ENCODE assay signal across 12 cellular contexts in genomic region chr6:49937811-49938210, GRCh38. TPM values are rescaled to one million over a fixed set of nuclear protein-coding genes. Genes with fewer than 3 reads are reported as not detected.
"Had no signal": no experiment of that assay in that cellular context is flagged by ENCODE, and none has a peak within 500 bp of the region (broad histone marks: within the 10 kb centered on the region; RNA-seq: fewer than 3 reads in every experiment).

No MANE protein-coding gene starts in this region.

- H3K27ac ChIP-seq: GM23248 had no signal

- H3K4me3 ChIP-seq: GM23248, GM23338, HAP-1 had no signal

- H3K36me3 ChIP-seq: HAP-1 had no signal

- H3K4me2 ChIP-seq: GM23338 had no signal

- H2AFZ ChIP-seq: GM23248, GM23338 had no signal

- H3K9ac ChIP-seq: GM23248 had no signal

- FAIRE-seq: H1, H54 had no signal

- ATAC-seq: GM23338, HCT116 had no signal

- H3K4me1 ChIP-seq: HAP-1 had no signal

- H3K9me3 ChIP-seq: HAP-1 had no signal

- DNase-seq: GM23248, GOT3, H7, H9, HCEC 1CT, HFFc6 had no signal

RNA-seq across cellular contexts. Expression of gene DEFB114, which starts 26.2 kb away (rescaled TPM):
- total RNA-seq: GM23248, GM23338, H1, H4, H7, H9, HFFc6 had no signal
- polyA plus RNA-seq: GM23248, GM23338, H1 had no signal

RNA-seq across cellular contexts. Expression of gene DEFB113, which starts 31.6 kb away (rescaled TPM):
- total RNA-seq: GM23248, GM23338, H1, H4, H7, H9, HFFc6 had no signal
- polyA plus RNA-seq: GM23248, GM23338, H1 had no signal
